In genomic region chr11:16911186-16911585, GRCh38 we compare ENCODE assay signal across 16 cellular contexts.
"Had no signal": no experiment of that assay in that cellular context is flagged by ENCODE, and none has a peak within 500 bp of the region (broad histone marks: within the 10 kb centered on the region; RNA-seq: fewer than 3 reads in every experiment).

No MANE protein-coding gene starts in this region.

- H3K27ac ChIP-seq: ascending aorta, colonic mucosa, foreskin keratinocyte, hepatocyte, lower lobe of right lung, parathyroid adenoma, right lobe of liver, tibial artery had no signal

- H3K4me1 ChIP-seq: ascending aorta, colonic mucosa, foreskin keratinocyte, lower lobe of right lung, parathyroid adenoma, right lobe of liver had no signal

- H3K9me3 ChIP-seq: ascending aorta, colonic mucosa, lower lobe of right lung, right lobe of liver, tibial artery had no signal

- H3K27me3 ChIP-seq: ascending aorta, colonic mucosa, hepatocyte, right lobe of liver, tibial artery had no signal

- H3K4me2 ChIP-seq: hepatocyte, smooth muscle cell had no signal

- H3K36me3 ChIP-seq: ascending aorta, colonic mucosa, lower lobe of right lung, right lobe of liver, tibial artery had no signal

- H2AFZ ChIP-seq: hepatocyte, parathyroid adenoma had no signal

- H3K9ac ChIP-seq: parathyroid adenoma had no signal

- H3K79me2 ChIP-seq: parathyroid adenoma had no signal

- H3K4me3 ChIP-seq: ascending aorta, colonic mucosa, hepatocyte, lower lobe of right lung, right lobe of liver, smooth muscle cell, tibial artery had no signal

- DNase-seq: activated gamma-delta T cell; activated T-cell treated with anti-CD3 and anti-CD28 coated beads, Interleukin-2, amount 50 U/mL, for 72 hours; colonic mucosa; endodermal cell; foreskin keratinocyte; lower lobe of right lung; right lobe of liver; stimulated activated CD4-positive, alpha-beta T cell treated with anti-CD3 and anti-CD28 coated beads, Interleukin-4, amount 100 ng/mL, for 4 hours; stimulated activated naive CD4-positive, alpha-beta T cell; substantia nigra; T-helper 9 cell; tibial artery had no signal

- ATAC-seq: foreskin keratinocyte, lower lobe of right lung, right lobe of liver had no signal
